ENCODE assay signal across 1 cellular context in the genomic region with DNA sequence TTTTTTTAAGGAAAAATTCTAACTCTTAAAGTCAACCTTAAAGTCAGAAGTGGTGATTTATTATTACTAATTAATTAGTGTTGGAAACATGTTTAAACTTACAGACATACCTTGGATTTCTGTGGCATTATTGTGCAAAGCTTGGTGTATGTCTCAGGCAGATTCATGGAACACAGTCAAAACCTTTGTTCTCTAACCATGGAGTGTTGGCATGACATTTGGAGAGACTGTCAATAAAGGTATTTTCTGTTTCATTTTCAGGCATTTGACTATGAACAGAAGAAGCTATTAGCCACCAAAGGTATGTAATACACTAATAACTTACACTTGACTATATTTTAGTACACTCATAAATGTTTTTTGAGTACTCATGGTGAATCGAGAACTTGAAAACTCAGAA.
TF ChIP-seq lines count a peak whose summit lies in the region.

No MANE protein-coding gene starts in this region.

TF ChIP-seq in HepG2, 621 proteins besides CTCF, POLR2A, EP300 and RAD21 (continued from another document):
- TF ChIP-seq ATF2 (CRISPR knock-in tag; IDR thresholded peaks at IDR 0.05) = no peak
- TF ChIP-seq ZNF253 (CRISPR knock-in tag; IDR thresholded peaks at IDR 0.05; ENCODE audit: borderline replicate concordance) = no peak
- TF ChIP-seq BCL3 (CRISPR knock-in tag; IDR thresholded peaks at IDR 0.05) = no peak
- no peak for TF ChIP-seq SAP130 (CRISPR knock-in tag; IDR thresholded peaks at IDR 0.05; ENCODE audit: low read depth)
- TF ChIP-seq FOXO1 (CRISPR knock-in tag; IDR thresholded peaks at IDR 0.05) = no peak
